17 cellular contexts compared by ENCODE assay signal in the genomic region with DNA sequence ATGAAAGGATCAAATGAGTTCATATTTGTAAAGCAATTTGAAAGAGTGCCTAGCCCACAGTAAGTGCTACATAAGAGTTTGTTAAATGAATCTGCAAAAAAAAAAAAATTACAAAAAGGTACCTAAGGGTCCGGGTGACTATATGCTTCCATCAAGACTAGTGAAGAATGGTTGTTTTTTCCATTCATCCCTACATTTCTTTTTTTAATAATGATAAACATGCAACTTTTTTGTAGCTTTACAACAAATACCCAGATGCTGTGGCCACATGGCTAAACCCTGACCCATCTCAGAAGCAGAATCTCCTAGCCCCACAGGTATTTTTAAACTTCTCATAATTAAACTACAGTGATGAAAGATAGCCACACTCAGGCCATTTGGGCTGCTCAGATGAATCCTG. TPM values are rescaled to one million over a fixed set of nuclear protein-coding genes. Genes with fewer than 3 reads are reported as not detected.
DNase-seq lines count a peak whose midpoint lies in the region; ATAC-seq, FAIRE-seq and TF ChIP-seq lines count a peak whose summit lies in the region.
"Had no signal": no experiment of that assay in that cellular context is flagged by ENCODE, and none has a peak within 500 bp of the region (broad histone marks: within the 10 kb centered on the region; RNA-seq: fewer than 3 reads in every experiment).

No MANE protein-coding gene starts in this region.

- intact Hi-C loops in HepG2 (cut with micrococcal nuclease; ENCODE audit: unreplicated experiment): loop anchor here (5.0 kb wide), 1 partner anchor 232 kb away; no protein-coding TSS in a partner anchor
- intact Hi-C loops in right lobe of liver (cut with DNase I): no loop called here

- H3K9ac ChIP-seq in HepG2 (ENCODE audit: insufficient read depth, low read depth, low read length): no peak overlapping the region
- H3K9ac ChIP-seq: GM23248 had no signal

- H4K20me1 ChIP-seq in HepG2 (ENCODE audit: insufficient read depth, low read length): no peaks in the 10 kb centered on the region

- H3K4me3 ChIP-seq in HepG2 (replicated peaks in 1 of 3; ENCODE audit: insufficient read depth in 1 of 3, low read depth in 2 of 3, low read length in 3 of 3) (no peak overlapping the region), right lobe of liver (no peak overlapping the region)
- H3K4me3 ChIP-seq: GM23248, HAP-1 had no signal

- no peak overlapping the region for H3K4me2 ChIP-seq in HepG2 (ENCODE audit: low read depth, low read length)

- no peaks in the 10 kb centered on the region for H3K36me3 Mint-ChIP-seq in progenitor cell of endocrine pancreas (ENCODE audit: insufficient read depth)

- WGBS in HepG2 (ENCODE audit: low lambda C conversion rate): 94% methylated on average over 1 of the region's 1 CpG
- WGBS in right lobe of liver (ENCODE audit: insufficient coverage, low coverage, low lambda C conversion rate, missing lambda C conversion rate): 68% methylated on average over 1 of the region's 1 CpG

- H3K36me3 ChIP-seq in HepG2 (replicated peaks in 1 of 2; ENCODE audit: control insufficient read depth in 1 of 2, insufficient read depth in 2 of 2, low read length in 2 of 2) (peaks cover 3 to 17% of the 10 kb centered on the region in 2 experiments; a peak in 4 of 5 replicates), right lobe of liver (no peaks in the 10 kb centered on the region)
- H3K36me3 ChIP-seq: BE2C, HAP-1 had no signal

- no peak overlapping the region for H3K27ac ChIP-seq in HepG2 (ENCODE audit: extremely low read length, insufficient read depth, low read length)
- H3K27ac ChIP-seq in right lobe of liver: no peak overlapping the region
- H3K27ac ChIP-seq in caudate nucleus (ENCODE audit: low read depth, low read length): peak overlapping the region; percentile 27
- H3K27ac ChIP-seq in layer of hippocampus (ENCODE audit: low read depth, low read length): peak overlapping the region; percentile 30
- H3K27ac ChIP-seq in temporal lobe (ENCODE audit: low read depth, low read length): peak overlapping the region; percentile 4
- H3K27ac ChIP-seq: 22Rv1, C4-2B, GM23248 had no signal

- CTCF ChIA-PET in HepG2 (lab: Yijun Ruan, JAX; ENCODE audit: low intra/inter-chr PET ratio, low total read pairs): no interaction called here

- peaks cover 9% of the 10 kb centered on the region for H3K27me3 Mint-ChIP-seq in progenitor cell of endocrine pancreas

- BruUV-seq in HepG2 (replicated peaks; lab: Mats Ljungman, UMichigan): no TSS peak

- TF ChIP-seq EP300 in HepG2 (IDR thresholded peaks at IDR 0.05; ENCODE audit: low read depth in 2 of 2, low read length in 2 of 2) (no peak), HepG2 (CRISPR knock-in tag; IDR thresholded peaks at IDR 0.05; ENCODE audit: borderline replicate concordance) (no peak)

- peaks cover 15% of the 10 kb centered on the region for H3K79me2 ChIP-seq in HepG2 (ENCODE audit: insufficient read depth, low read length)

- H3K4me3 Mint-ChIP-seq in progenitor cell of endocrine pancreas (ENCODE audit: low read depth): no peak overlapping the region
- H3K4me3 Mint-ChIP-seq: CD4-positive, alpha-beta T cell had no signal

- no peaks in the 10 kb centered on the region for H3K9me3 Mint-ChIP-seq in progenitor cell of endocrine pancreas (ENCODE audit: low read depth)
- H3K9me3 Mint-ChIP-seq: CD4-positive, alpha-beta T cell had no signal

- in situ Hi-C loops in HepG2 (cut with HindIII; ENCODE audit: extremely low pct_ligation_motif_present, low pct_unique_long_range_greater_than_20kb): loop anchor here (5.0 to 25.0 kb wide), 3 partner anchors 123 to 443 kb away; a partner anchor contains a TSS

- no peak for TF ChIP-seq RAD21 in HepG2 (CRISPR knock-in tag; IDR thresholded peaks at IDR 0.05)

- H3K9me3 ChIP-seq in HepG2 (ENCODE audit: low read length) (no peaks in the 10 kb centered on the region), right lobe of liver (no peaks in the 10 kb centered on the region)
- H3K9me3 ChIP-seq: BE2C, Caco-2, HAP-1 had no signal

- H3K27ac Mint-ChIP-seq in progenitor cell of endocrine pancreas: no peak overlapping the region
- H3K27ac Mint-ChIP-seq: CD4-positive, alpha-beta T cell had no signal

- H3K4me1 ChIP-seq in HepG2 (ENCODE audit: insufficient read depth, low read length) (peaks cover 33% of the 10 kb centered on the region), right lobe of liver (peaks cover 0 to 7% (median 3%) of the 10 kb centered on the region in 4 donors)
- H3K4me1 ChIP-seq: BE2C, Caco-2, HAP-1 had no signal

- no peak overlapping the region for H2AFZ ChIP-seq in HepG2 (ENCODE audit: low read length)
- H2AFZ ChIP-seq: GM23248 had no signal

- POLR2A ChIA-PET in HepG2 (lab: Yijun Ruan, JAX): no interaction called here

- no peak for ATAC-seq in HepG2
- ATAC-seq in right lobe of liver: no peak
- no peak for ATAC-seq in GM19324 (IDR thresholded peaks at IDR 0.05; ENCODE audit: low FRiP score, unreplicated experiment)

- H3K27me3 ChIP-seq in HepG2 (ENCODE audit: control insufficient read depth in 1 of 2, insufficient read depth in 2 of 2, low read length in 2 of 2) (no peaks in the 10 kb centered on the region), right lobe of liver (no peaks in the 10 kb centered on the region), layer of hippocampus (ENCODE audit: control insufficient read depth, insufficient read depth, low read length) (no peaks in the 10 kb centered on the region)

- peaks cover 7% of the 10 kb centered on the region for H3K4me1 Mint-ChIP-seq in progenitor cell of endocrine pancreas (ENCODE audit: low read depth)

- TF ChIP-seq POLR2A in HepG2 (IDR thresholded peaks at IDR 0.05; ENCODE audit: insufficient read depth in 1 of 2, low read depth in 2 of 2, low read length in 2 of 2) (no peak), right lobe of liver (IDR thresholded peaks at IDR 0.05) (no peak)

- no peak for DNase-seq in HepG2 (ENCODE audit: low spot score)
- DNase-seq in right lobe of liver: no peak
- no peak for DNase-seq in caudate nucleus (lab: John Stamatoyannopoulos, UW)
- DNase-seq in progenitor cell of endocrine pancreas (ENCODE audit: low spot score, unreplicated experiment): no peak
- DNase-seq in AG20443 (ENCODE audit: low spot score): no peak
- DNase-seq: BE2C; Caco-2; CD4-positive, alpha-beta T cell; DMS79 treated with DMSO at 0.1 percent for 48 hours; GF-D8; GM23248 had no signal

- TF ChIP-seq CTCF in HepG2 (CRISPR knock-in tag; IDR thresholded peaks at IDR 0.05): no peak
- TF ChIP-seq CTCF in right lobe of liver (IDR thresholded peaks at IDR 0.05): no peak
- no peak for TF ChIP-seq CTCF in progenitor cell of endocrine pancreas (IDR thresholded peaks at IDR 0.05; ENCODE audit: unreplicated experiment)

- FAIRE-seq in HepG2 (lab: Jason Lieb, UNC): no peak

RNA-seq across cellular contexts. Expression of a gene that starts 4.3 kb away (rescaled TPM):
- 418 and 788 TPM in 2 replicates for total RNA-seq in HepG2 (2016; rRNA removed; fragmentation: Illumina TruSeq; extraction: Trizol)
- 44.1 and 44.9 TPM in 2 replicates for total RNA-seq in HepG2 (2016; cell fraction: cytosol; rRNA removed; fragmentation: Illumina TruSeq; extraction: Trizol; ENCODE audit: low read depth)
- total RNA-seq in HepG2 (2016; cell fraction: insoluble cytoplasmic fraction; rRNA removed; fragmentation: Illumina TruSeq; extraction: Trizol): 406 and 814 TPM in 2 replicates
- 68.4 and 71.3 TPM in 2 replicates for total RNA-seq in HepG2 (2016; cell fraction: membrane; rRNA removed; fragmentation: Illumina TruSeq; extraction: Trizol)
- 642 and 705 TPM in 2 replicates for total RNA-seq in HepG2 (2016; cell fraction: nucleus; rRNA removed; fragmentation: Illumina TruSeq; extraction: Trizol)
- 258 and 682 TPM in 2 replicates for polyA plus RNA-seq in HepG2 (2011; rRNA removed)
- polyA plus RNA-seq in HepG2 (2011; cell fraction: cytosol; rRNA removed): 285 and 477 TPM in 2 replicates
- polyA plus RNA-seq in HepG2 (2011; cell fraction: nucleus; rRNA removed): 82.2 and 146 TPM in 2 replicates
- polyA plus RNA-seq in HepG2 (2012): 66.0 and 113 TPM in 2 replicates
- polyA plus RNA-seq in HepG2 (2016; cell fraction: cytosol; fragmentation: Illumina TruSeq; extraction: Trizol; ENCODE audit: low read depth): 58.0 and 61.3 TPM in 2 replicates
- polyA plus RNA-seq in HepG2 (2016; cell fraction: insoluble cytoplasmic fraction; fragmentation: Illumina TruSeq; extraction: Trizol; ENCODE audit: low read depth): 480 and 506 TPM in 2 replicates
- 68.7 and 70.1 TPM in 2 replicates for polyA plus RNA-seq in HepG2 (2016; cell fraction: membrane; fragmentation: Illumina TruSeq; extraction: Trizol; ENCODE audit: low read depth)
- polyA plus RNA-seq in HepG2 (2016; cell fraction: nucleus; fragmentation: Illumina TruSeq; extraction: Trizol; ENCODE audit: insufficient read depth, low read depth): 1,156 and 1,237 TPM in 2 replicates
- 457 TPM in 1 of 2 replicates, not detected in the other for polyA minus RNA-seq in HepG2 (2011; rRNA and poly(A)+ RNA removed; ENCODE audit: low replicate concordance)
- polyA minus RNA-seq in HepG2 (2011; cell fraction: cytosol; rRNA and poly(A)+ RNA removed): 146 and 227 TPM in 2 replicates
- polyA minus RNA-seq in HepG2 (2011; cell fraction: nucleus; rRNA and poly(A)+ RNA removed): 50.8 and 72.7 TPM in 2 replicates
- 100 to 1,000 TPM in 1 of 6 experiments, 10 to 100 TPM in 2, 1 to 10 TPM in 3; 6.0 to 240 (median 15.5) TPM for total RNA-seq in right lobe of liver
- total RNA-seq in temporal lobe: 73.0 TPM
- 3.7 and 11.1 TPM in 2 replicates for total RNA-seq in progenitor cell of endocrine pancreas
- total RNA-seq: CD4-positive, alpha-beta T cell had no signal

RNA-seq across cellular contexts. Expression of a gene that starts 27.6 kb away (rescaled TPM):
- total RNA-seq in HepG2 (2016; rRNA removed; fragmentation: Illumina TruSeq; extraction: Trizol): 4.6 and 9.1 TPM in 2 replicates
- 7.4 TPM in 2 replicates for total RNA-seq in HepG2 (2016; cell fraction: cytosol; rRNA removed; fragmentation: Illumina TruSeq; extraction: Trizol; ENCODE audit: low read depth)
- total RNA-seq in HepG2 (2016; cell fraction: insoluble cytoplasmic fraction; rRNA removed; fragmentation: Illumina TruSeq; extraction: Trizol): 5.6 and 10.8 TPM in 2 replicates
- 3.7 and 5.3 TPM in 2 replicates for total RNA-seq in HepG2 (2016; cell fraction: membrane; rRNA removed; fragmentation: Illumina TruSeq; extraction: Trizol)
- 16.9 and 18.7 TPM in 2 replicates for total RNA-seq in HepG2 (2016; cell fraction: nucleus; rRNA removed; fragmentation: Illumina TruSeq; extraction: Trizol)
- 5.3 and 5.6 TPM in 2 replicates for polyA plus RNA-seq in HepG2 (2011; rRNA removed)
- 1.5 and 2.1 TPM in 2 replicates for polyA plus RNA-seq in HepG2 (2011; cell fraction: cytosol; rRNA removed)
- 10.9 and 16.0 TPM in 2 replicates for polyA plus RNA-seq in HepG2 (2011; cell fraction: nucleus; rRNA removed)
- 2.9 and 3.0 TPM in 2 replicates for polyA plus RNA-seq in HepG2 (2012)
- polyA plus RNA-seq in HepG2 (2016; cell fraction: cytosol; fragmentation: Illumina TruSeq; extraction: Trizol; ENCODE audit: low read depth): 0.50 and 0.62 TPM in 2 replicates
- polyA plus RNA-seq in HepG2 (2016; cell fraction: insoluble cytoplasmic fraction; fragmentation: Illumina TruSeq; extraction: Trizol; ENCODE audit: low read depth): 3.5 and 3.6 TPM in 2 replicates
- 1.1 and 1.4 TPM in 2 replicates for polyA plus RNA-seq in HepG2 (2016; cell fraction: membrane; fragmentation: Illumina TruSeq; extraction: Trizol; ENCODE audit: low read depth)
- polyA plus RNA-seq in HepG2 (2016; cell fraction: nucleus; fragmentation: Illumina TruSeq; extraction: Trizol; ENCODE audit: insufficient read depth, low read depth): 28.6 and 32.6 TPM in 2 replicates
- polyA minus RNA-seq in HepG2 (2011; rRNA and poly(A)+ RNA removed; ENCODE audit: low replicate concordance): 8.0 and 11.0 TPM in 2 replicates
- polyA minus RNA-seq in HepG2 (2011; cell fraction: cytosol; rRNA and poly(A)+ RNA removed): 2.7 and 4.8 TPM in 2 replicates
- 24.5 and 25.1 TPM in 2 replicates for polyA minus RNA-seq in HepG2 (2011; cell fraction: nucleus; rRNA and poly(A)+ RNA removed)
- 1 to 10 TPM; 5.5 to 9.0 (median 6.7) TPM for total RNA-seq in right lobe of liver
- total RNA-seq in temporal lobe: 35.4 TPM
- total RNA-seq in progenitor cell of endocrine pancreas: 40.3 and 41.1 TPM in 2 replicates

Comparison
In these comparisons a context has a peak if more than half of its experiments do, and no peak if none do; other contexts are left out.
1. H3K27ac ChIP-seq: peak in caudate nucleus (single experiment), layer of hippocampus (single experiment) and temporal lobe (single experiment); none in HepG2 (single experiment) and right lobe of liver (0 of 3).